Comparison of ENCODE assay signal across 1 cellular context in genomic region chr20:44118185-44119034, GRCh38.
TF ChIP-seq lines count a peak whose summit lies in the region.

No MANE protein-coding gene starts in this region.

TF ChIP-seq in GM12878, 131 proteins besides CTCF, POLR2A, EP300 and RAD21 (continued from another document):
- TF ChIP-seq, protein P1, sequence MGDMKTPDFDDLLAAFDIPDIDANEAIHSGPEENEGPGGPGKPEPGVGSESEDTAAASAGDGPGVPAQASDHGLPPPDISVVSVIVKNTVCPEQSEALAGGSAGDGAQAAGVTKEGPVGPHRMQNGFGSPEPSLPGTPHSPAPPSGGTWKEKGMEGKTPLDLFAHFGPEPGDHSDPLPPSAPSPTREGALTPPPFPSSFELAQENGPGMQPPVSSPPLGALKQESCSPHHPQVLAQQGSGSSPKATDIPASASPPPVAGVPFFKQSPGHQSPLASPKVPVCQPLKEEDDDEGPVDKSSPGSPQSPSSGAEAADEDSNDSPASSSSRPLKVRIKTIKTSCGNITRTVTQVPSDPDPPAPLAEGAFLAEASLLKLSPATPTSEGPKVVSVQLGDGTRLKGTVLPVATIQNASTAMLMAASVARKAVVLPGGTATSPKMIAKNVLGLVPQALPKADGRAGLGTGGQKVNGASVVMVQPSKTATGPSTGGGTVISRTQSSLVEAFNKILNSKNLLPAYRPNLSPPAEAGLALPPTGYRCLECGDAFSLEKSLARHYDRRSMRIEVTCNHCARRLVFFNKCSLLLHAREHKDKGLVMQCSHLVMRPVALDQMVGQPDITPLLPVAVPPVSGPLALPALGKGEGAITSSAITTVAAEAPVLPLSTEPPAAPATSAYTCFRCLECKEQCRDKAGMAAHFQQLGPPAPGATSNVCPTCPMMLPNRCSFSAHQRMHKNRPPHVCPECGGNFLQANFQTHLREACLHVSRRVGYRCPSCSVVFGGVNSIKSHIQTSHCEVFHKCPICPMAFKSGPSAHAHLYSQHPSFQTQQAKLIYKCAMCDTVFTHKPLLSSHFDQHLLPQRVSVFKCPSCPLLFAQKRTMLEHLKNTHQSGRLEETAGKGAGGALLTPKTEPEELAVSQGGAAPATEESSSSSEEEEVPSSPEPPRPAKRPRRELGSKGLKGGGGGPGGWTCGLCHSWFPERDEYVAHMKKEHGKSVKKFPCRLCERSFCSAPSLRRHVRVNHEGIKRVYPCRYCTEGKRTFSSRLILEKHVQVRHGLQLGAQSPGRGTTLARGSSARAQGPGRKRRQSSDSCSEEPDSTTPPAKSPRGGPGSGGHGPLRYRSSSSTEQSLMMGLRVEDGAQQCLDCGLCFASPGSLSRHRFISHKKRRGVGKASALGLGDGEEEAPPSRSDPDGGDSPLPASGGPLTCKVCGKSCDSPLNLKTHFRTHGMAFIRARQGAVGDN (IDR thresholded peaks at IDR 0.05): no peak
- no peak for TF ChIP-seq SKIL (IDR thresholded peaks at IDR 0.05; ENCODE audit: low read depth, poor library complexity, severe bottlenecking)
